ENCODE assay signal across 15 cellular contexts in the genomic region with DNA sequence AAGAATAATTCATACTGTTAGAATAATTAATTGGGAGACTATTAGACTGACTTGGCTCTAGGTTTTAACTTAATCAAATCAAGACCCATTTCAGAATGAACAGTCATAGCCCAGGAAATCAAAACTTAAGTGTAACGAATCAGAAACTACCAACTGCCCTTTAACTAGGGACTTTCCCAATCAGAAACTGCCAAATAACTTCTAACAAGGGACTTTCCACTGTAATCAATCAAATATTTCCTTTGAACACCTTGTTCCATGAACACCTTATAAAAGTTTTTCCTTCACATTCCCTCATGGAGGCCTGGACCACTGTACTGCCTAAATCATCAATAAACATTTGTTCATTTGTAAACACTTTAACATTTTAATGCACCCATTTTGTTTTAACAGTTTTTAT.
A peak's percentile ranks its signal among the peaks of the same experiment; 100 is the strongest.
DNase-seq lines count a peak whose midpoint lies in the region; ATAC-seq and TF ChIP-seq lines count a peak whose summit lies in the region.
"Had no signal": no experiment of that assay in that cellular context is flagged by ENCODE, and none has a peak within 500 bp of the region (broad histone marks: within the 10 kb centered on the region; RNA-seq: fewer than 3 reads in every experiment).

No MANE protein-coding gene starts in this region.

- H3K9me3 ChIP-seq in MM.1S (replicated peaks; ENCODE audit: insufficient read depth, low read length) = no peaks in the 10 kb centered on the region
- H3K9me3 ChIP-seq: BE2C had no signal

- no peak overlapping the region for H3K4me3 ChIP-seq in MM.1S (ENCODE audit: low read length)

- no peak overlapping the region for H3K4me2 ChIP-seq in MM.1S (ENCODE audit: low read depth, low read length)

- H3K4me1 ChIP-seq in MM.1S (ENCODE audit: low read length) = peaks cover 4% of the 10 kb centered on the region; the same call in 1 of the 2 replicates
- H3K4me1 ChIP-seq: BE2C had no signal

- DNase-seq in Daoy (ENCODE audit: low read depth) = peak; percentile 7
- peak; percentile 27 for DNase-seq in MM.1S
- DNase-seq in kidney tubule cell (ENCODE audit: low spot score) = peak; percentile 28
- DNase-seq in hypothalamus (lab: John Stamatoyannopoulos, UW) = no peak
- DNase-seq in stimulated activated CD4-positive, alpha-beta T cell treated with anti-CD3 and anti-CD28 coated beads, Interleukin-4, amount 100 ng/mL, for 24 hours = no peak
- DNase-seq in stimulated activated CD4-positive, alpha-beta T cell treated with anti-CD3 and anti-CD28 coated beads, Interleukin-2, amount 100 ng/mL, for 24 hours = no peak
- DNase-seq: BE2C; CD4-positive, alpha-beta memory T cell; DMS153; DMS79 treated with DMSO at 0.1 percent for 48 hours; GDM1 had no signal

- no peaks in the 10 kb centered on the region for H4K20me1 ChIP-seq in MM.1S (ENCODE audit: insufficient read depth, low read length)

- H3K27me3 ChIP-seq in MM.1S (replicated peaks; ENCODE audit: insufficient read depth, low read length) = no peaks in the 10 kb centered on the region
- H3K27me3 ChIP-seq: BE2C had no signal

- H3K36me3 ChIP-seq in MM.1S (replicated peaks; ENCODE audit: insufficient read depth, low read length) = no peaks in the 10 kb centered on the region
- H3K36me3 ChIP-seq: BE2C had no signal

- no peak for TF ChIP-seq CTCF in MM.1S (IDR thresholded peaks at IDR 0.05; ENCODE audit: low read length)

- no peaks in the 10 kb centered on the region for H3K9me2 ChIP-seq in MM.1S (replicated peaks; ENCODE audit: insufficient read depth, low read length)

- H3K27ac ChIP-seq in MM.1S (ENCODE audit: low read length) = no peak overlapping the region
- H3K27ac ChIP-seq: C4-2B had no signal

- no peaks in the 10 kb centered on the region for H3K79me2 ChIP-seq in MM.1S (ENCODE audit: low read length)

- H3K9ac ChIP-seq in MM.1S (ENCODE audit: low read length) = no peak overlapping the region

- no peaks in the 10 kb centered on the region for H3F3A ChIP-seq in MM.1S (ENCODE audit: insufficient read depth, low read length)

- peak; percentile 50 for ATAC-seq in HG02610 (IDR thresholded peaks at IDR 0.05; ENCODE audit: unreplicated experiment)
- ATAC-seq: HCT116, HepG2 had no signal

- H2AFZ ChIP-seq in MM.1S (ENCODE audit: low read length) = 0 out of 2 replicates have a peak overlapping the region, but pooled peaks have one; percentile 27

Comparison
In these comparisons a context has a peak if more than half of its experiments do, and no peak if none do; other contexts are left out.
1. DNase-seq: peak in Daoy (single experiment), MM.1S (single experiment) and kidney tubule cell (single experiment); none in hypothalamus (0 of 51), stimulated activated CD4-positive, alpha-beta T cell treated with anti-CD3 and anti-CD28 coated beads, Interleukin-4, amount 100 ng/mL, for 24 hours (single experiment) and stimulated activated CD4-positive, alpha-beta T cell treated with anti-CD3 and anti-CD28 coated beads, Interleukin-2, amount 100 ng/mL, for 24 hours (0 of 2).